Comparison of ENCODE assay signal across 11 cellular contexts in the genomic region with DNA sequence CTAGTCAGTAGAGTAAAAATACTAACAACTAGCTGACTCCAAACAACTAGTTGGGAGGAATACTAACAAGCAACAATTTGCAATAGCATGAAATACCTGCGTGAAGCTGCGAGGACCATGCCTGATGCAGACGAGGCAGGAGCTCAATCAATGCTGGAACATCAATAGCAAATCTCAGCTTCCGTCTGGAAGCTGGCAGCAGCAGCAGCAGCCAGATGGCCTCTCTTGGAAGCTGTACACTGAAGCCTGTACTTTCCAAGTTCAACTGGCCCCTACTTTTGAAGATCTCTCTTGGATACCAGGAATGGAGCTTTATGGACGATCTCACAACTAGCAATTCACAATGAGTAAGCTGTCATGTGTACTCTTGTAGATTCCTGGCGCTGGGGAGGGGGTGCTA. TPM values are rescaled to one million over a fixed set of nuclear protein-coding genes. Genes with fewer than 3 reads are reported as not detected.
DNase-seq lines count a peak whose midpoint lies in the region; ATAC-seq, FAIRE-seq and TF ChIP-seq lines count a peak whose summit lies in the region.
"Had no signal": no experiment of that assay in that cellular context is flagged by ENCODE, and none has a peak within 500 bp of the region (broad histone marks: within the 10 kb centered on the region; RNA-seq: fewer than 3 reads in every experiment).

No MANE protein-coding gene starts in this region.

- H3K4me3 Mint-ChIP-seq in CD8-positive, alpha-beta T cell: peak overlapping the region; percentile 17
- H3K4me3 Mint-ChIP-seq in naive thymus-derived CD8-positive, alpha-beta T cell: peak overlapping the region in 8 of 10 donors; percentile 1 to 62 (median 41)
- H3K4me3 Mint-ChIP-seq: stimulated activated memory B cell treated with anti-CD40 and anti-IgM and Interleukin-4, amounts not matched to agents 10 μg/mL and 1 μg/mL and 100 μg/mL, for 72 hours had no signal

- TF ChIP-seq POLR2A in tibial nerve (IDR thresholded peaks at IDR 0.05): no peak

- H3K79me2 ChIP-seq in PC-3 (ENCODE audit: low read length): no peaks in the 10 kb centered on the region

- no peak for DNase-seq in CD8-positive, alpha-beta T cell
- DNase-seq in PC-3 (no peak), tibial nerve (ENCODE audit: low spot score in 2 of 2) (no peak), AG08395 (ENCODE audit: low spot score) (no peak), DMS153 treated with DMSO at 0.1 percent for 48 hours (lab: John Stamatoyannopoulos, UW; ENCODE audit: unreplicated experiment) (no peak), urothelium cell line (ENCODE audit: low spot score) (no peak)
- DNase-seq in naive thymus-derived CD8-positive, alpha-beta T cell: no peak
- DNase-seq: DMS153, hypothalamus had no signal

- peaks cover 8% of the 10 kb centered on the region for H3F3A ChIP-seq in PC-3 (ENCODE audit: low read length, unreplicated experiment)

- no peak for TF ChIP-seq CTCF in CD8-positive, alpha-beta T cell (IDR thresholded peaks at IDR 0.05)
- TF ChIP-seq CTCF in PC-3 (conservative IDR thresholded peaks at IDR 0.05; ENCODE audit: low read depth, low read length) (no peak), tibial nerve (IDR thresholded peaks at IDR 0.05) (no peak)

- H3K27me3 Mint-ChIP-seq in CD8-positive, alpha-beta T cell (ENCODE audit: low read depth): no peaks in the 10 kb centered on the region
- H3K27me3 Mint-ChIP-seq in naive thymus-derived CD8-positive, alpha-beta T cell: no peaks in the 10 kb centered on the region

- no peak for ATAC-seq in CD8-positive, alpha-beta T cell
- no peak for ATAC-seq in PC-3
- ATAC-seq in naive thymus-derived CD8-positive, alpha-beta T cell: no peak
- ATAC-seq: stimulated activated memory B cell treated with anti-CD40 and anti-IgM and Interleukin-4, amounts not matched to agents 10 μg/mL and 1 μg/mL and 100 μg/mL, for 72 hours had no signal

- H3K36me3 ChIP-seq in CD8-positive, alpha-beta T cell (ENCODE audit: insufficient read depth, low read length): no peaks in the 10 kb centered on the region
- no peaks in the 10 kb centered on the region for H3K36me3 ChIP-seq in PC-3 (ENCODE audit: low read depth, low read length)
- H3K36me3 ChIP-seq in duodenal mucosa (ENCODE audit: control insufficient read depth in 1 of 2, insufficient read depth in 2 of 2, low read length in 2 of 2): no peaks in the 10 kb centered on the region
- no peaks in the 10 kb centered on the region for H3K36me3 ChIP-seq in tibial nerve

- H3K4me2 ChIP-seq in PC-3 (ENCODE audit: low read length): peak overlapping the region; percentile 23

- H3K9me3 ChIP-seq in CD8-positive, alpha-beta T cell (ENCODE audit: low read length): no peaks in the 10 kb centered on the region
- no peaks in the 10 kb centered on the region for H3K9me3 ChIP-seq in PC-3 (ENCODE audit: low read length)
- H3K9me3 ChIP-seq in duodenal mucosa (ENCODE audit: control insufficient read depth in 1 of 2, low read length in 2 of 2): no peaks in the 10 kb centered on the region
- H3K9me3 ChIP-seq in tibial nerve: no peaks in the 10 kb centered on the region

- H3K4me1 ChIP-seq in CD8-positive, alpha-beta T cell (ENCODE audit: insufficient read depth, low read length): peaks cover 64% of the 10 kb centered on the region
- H3K4me1 ChIP-seq in PC-3 (ENCODE audit: insufficient read depth, low read length) (peaks cover 58% of the 10 kb centered on the region), duodenal mucosa (ENCODE audit: control insufficient read depth in 1 of 2, insufficient read depth in 2 of 2, low read length in 2 of 2) (peaks cover 22 to 27% of the 10 kb centered on the region in 2 donors), tibial nerve (peaks cover 0 to 34% (median 18%) of the 10 kb centered on the region in 4 donors)

- TF ChIP-seq EP300 in tibial nerve (IDR thresholded peaks at IDR 0.05): no peak

- peak overlapping the region; percentile 92 for H3K27ac Mint-ChIP-seq in CD8-positive, alpha-beta T cell
- peak overlapping the region; percentile 31 to 96 (median 83) for H3K27ac Mint-ChIP-seq in naive thymus-derived CD8-positive, alpha-beta T cell
- H3K27ac Mint-ChIP-seq: stimulated activated memory B cell treated with anti-CD40 and anti-IgM and Interleukin-4, amounts not matched to agents 10 μg/mL and 1 μg/mL and 100 μg/mL, for 72 hours had no signal

- no peaks in the 10 kb centered on the region for H3K27me3 ChIP-seq in CD8-positive, alpha-beta T cell (ENCODE audit: insufficient read depth, low read length)
- H3K27me3 ChIP-seq in PC-3 (ENCODE audit: low read length) (no peaks in the 10 kb centered on the region), duodenal mucosa (ENCODE audit: control insufficient read depth in 1 of 2, insufficient read depth in 2 of 2, low read length in 2 of 2) (no peaks in the 10 kb centered on the region), tibial nerve (no peaks in the 10 kb centered on the region)

- no peak overlapping the region for H3K4me3 ChIP-seq in CD8-positive, alpha-beta T cell (ENCODE audit: low read depth, low read length)
- H3K4me3 ChIP-seq in PC-3 (ENCODE audit: low read length): no peak overlapping the region
- no peak overlapping the region for H3K4me3 ChIP-seq in duodenal mucosa (ENCODE audit: low read depth in 1 of 2, low read length in 2 of 2)
- no peak overlapping the region for H3K4me3 ChIP-seq in tibial nerve

- peak overlapping the region; percentile 41 for H3K27ac ChIP-seq in CD8-positive, alpha-beta T cell (ENCODE audit: low read depth, low read length)
- H3K27ac ChIP-seq in PC-3 (ENCODE audit: low read length) (peak overlapping the region; percentile 82), duodenal mucosa (ENCODE audit: low read depth, low read length) (peak overlapping the region; percentile 61), tibial nerve (peak overlapping the region in 1 of 4 donors; percentile 63)

- no peaks in the 10 kb centered on the region for H3K36me3 Mint-ChIP-seq in CD8-positive, alpha-beta T cell
- H3K36me3 Mint-ChIP-seq in naive thymus-derived CD8-positive, alpha-beta T cell: no peaks in the 10 kb centered on the region
- H3K36me3 Mint-ChIP-seq: stimulated activated memory B cell treated with anti-CD40 and anti-IgM and Interleukin-4, amounts not matched to agents 10 μg/mL and 1 μg/mL and 100 μg/mL, for 72 hours had no signal

- WGBS in tibial nerve, 2 donors: 51 to 72% methylated on average over 6 of the region's 6 CpGs

- H3K9me3 Mint-ChIP-seq in CD8-positive, alpha-beta T cell: no peaks in the 10 kb centered on the region
- H3K9me3 Mint-ChIP-seq in naive thymus-derived CD8-positive, alpha-beta T cell: peaks cover 0 to 3% (median 0%) of the 10 kb centered on the region in 9 donors
- H3K9me3 Mint-ChIP-seq: stimulated activated memory B cell treated with anti-CD40 and anti-IgM and Interleukin-4, amounts not matched to agents 10 μg/mL and 1 μg/mL and 100 μg/mL, for 72 hours had no signal

- no TSS peak for BruUV-seq in PC-3 (replicated peaks; lab: Mats Ljungman, UMichigan)

- H3K9ac ChIP-seq in PC-3 (ENCODE audit: low read length) (no peak overlapping the region; the same call in 1 of the 2 replicates), duodenal mucosa (ENCODE audit: low read depth in 1 of 2, low read length in 2 of 2) (no peak overlapping the region)

- POLR2A ChIA-PET in CD8-positive, alpha-beta T cell (lab: Charles Lee): interaction anchor here (0.5 to 2.0 kb wide), 3 partner anchors 10 to 20 kb away, joined by 3 to 10 read pairs (median 3); no protein-coding TSS in a partner anchor
- POLR2A ChIA-PET in PC-3 (lab: Charles Lee; ENCODE audit: unreplicated experiment): no interaction called here
- POLR2A ChIA-PET in naive thymus-derived CD8-positive, alpha-beta T cell (lab: Charles Lee): no interaction called here

- 0 out of 2 replicates have a peak overlapping the region, but pooled peaks have one; percentile 18 for H2AFZ ChIP-seq in PC-3 (ENCODE audit: low read length)

- intact Hi-C loops in CD8-positive, alpha-beta T cell (cut with DNase I, micrococcal nuclease): loop anchor here (2.0 to 5.0 kb wide), 3 partner anchors 37 to 977 kb away; a partner anchor contains a TSS
- intact Hi-C loops in PC-3 (cut with micrococcal nuclease): loop anchor here (1.0 to 5.0 kb wide), 3 partner anchors 12 to 47 kb away; a partner anchor contains a TSS

- no peaks in the 10 kb centered on the region for H3K9me2 ChIP-seq in PC-3 (replicated peaks; ENCODE audit: low read length)

- no peaks in the 10 kb centered on the region for H4K20me1 ChIP-seq in PC-3 (ENCODE audit: low read length)

- CTCF ChIA-PET in CD8-positive, alpha-beta T cell (lab: Charles Lee): interaction anchor here (0.7 to 3.5 kb wide), 6 partner anchors 16 to 129 kb away, joined by 3 to 18 read pairs (median 4); a partner anchor contains a TSS
- CTCF ChIA-PET in PC-3 (lab: Charles Lee): interaction anchor here (0.7 to 1.0 kb wide), 2 partner anchors 56 to 57 kb away, joined by 3 read pairs; no protein-coding TSS in a partner anchor

- peaks cover 70% of the 10 kb centered on the region for H3K4me1 Mint-ChIP-seq in CD8-positive, alpha-beta T cell (ENCODE audit: low read depth)
- H3K4me1 Mint-ChIP-seq in naive thymus-derived CD8-positive, alpha-beta T cell: peaks cover 29 to 73% (median 49%) of the 10 kb centered on the region in 4 donors

- no peak for FAIRE-seq in urothelium cell line (lab: Jason Lieb, UNC)

RNA-seq across cellular contexts. Expression of a gene that starts 47.9 kb away (rescaled TPM):
- total RNA-seq in CD8-positive, alpha-beta T cell: 10 to 100 TPM; 13.5 to 16.1 TPM
- total RNA-seq in PC-3 (2014; rRNA removed) (305 and 374 TPM in 2 replicates), tibial nerve (1,000 to 10,000 TPM; 1,850 to 2,559 (median 1,931) TPM)
- 1 to 10 TPM; 3.8 to 6.5 TPM for total RNA-seq in naive thymus-derived CD8-positive, alpha-beta T cell
- polyA plus RNA-seq in naive thymus-derived CD8-positive, alpha-beta T cell: under 1 TPM in 2 of 3 donors, not detected in 1; 0.02 to 0.27 TPM

Comparison
In these comparisons a context has a peak if more than half of its experiments do, and no peak if none do; other contexts are left out.
1. RNA of a gene that starts 47.9 kb away (total RNA-seq): 1,850 to 2,559 TPM in tibial nerve and 305 to 374 TPM in PC-3; 13.5 to 16.1 TPM in CD8-positive, alpha-beta T cell and 3.8 to 6.5 TPM in naive thymus-derived CD8-positive, alpha-beta T cell; every median in the first group is over 10 times any median in the second.